In genomic region chr9:114365194-114365593, GRCh38 we compare ENCODE assay signal across 21 cellular contexts. TPM values are rescaled to one million over a fixed set of nuclear protein-coding genes. Genes with fewer than 3 reads are reported as not detected.
DNase-seq lines count a peak whose midpoint lies in the region; ATAC-seq and TF ChIP-seq lines count a peak whose summit lies in the region.
"Had no signal": no experiment of that assay in that cellular context is flagged by ENCODE, and none has a peak within 500 bp of the region (broad histone marks: within the 10 kb centered on the region; RNA-seq: fewer than 3 reads in every experiment).

No MANE protein-coding gene starts in this region.

- no peaks in the 10 kb centered on the region for H3K27me3 Mint-ChIP-seq in activated CD8-positive, alpha-beta memory T cell treated with anti-CD3 and anti-CD28 coated beads, Interleukin-2, amount 10 ng/mL, durations not matched to agents 7 days and 5 days
- H3K27me3 Mint-ChIP-seq in activated naive CD8-positive, alpha-beta T cell treated with anti-CD3 and anti-CD28 coated beads, Interleukin-2, amount 50 U/mL, for 24 hours: no peaks in the 10 kb centered on the region
- H3K27me3 Mint-ChIP-seq: dendritic cell treated with granulocyte-macrophage colony-stimulating factor and Interleukin-4, amounts not matched to agents 40 ng/mL and 50 ng/mL, for 4 days had no signal

- H3K4me3 ChIP-seq in PC-3 (ENCODE audit: low read length) (no peak overlapping the region), tibial nerve (no peak overlapping the region), osteoblast (ENCODE audit: insufficient read depth, low read length) (no peak overlapping the region)
- H3K4me3 ChIP-seq: esophagus squamous epithelium, HAP-1, heart left ventricle had no signal

- H3K9me2 ChIP-seq in PC-3 (replicated peaks; ENCODE audit: low read length): no peaks in the 10 kb centered on the region

- H3K36me3 Mint-ChIP-seq in activated CD8-positive, alpha-beta memory T cell treated with anti-CD3 and anti-CD28 coated beads, Interleukin-2, amount 10 ng/mL, durations not matched to agents 7 days and 5 days: peaks cover 93% of the 10 kb centered on the region
- H3K36me3 Mint-ChIP-seq in activated naive CD8-positive, alpha-beta T cell treated with anti-CD3 and anti-CD28 coated beads, Interleukin-2, amount 50 U/mL, for 24 hours (ENCODE audit: low read depth): peaks cover 87% of the 10 kb centered on the region

- peak overlapping the region; percentile 72; the same call in 1 of the 2 replicates for H3K9ac ChIP-seq in PC-3 (ENCODE audit: low read length)

- no peaks in the 10 kb centered on the region for H3K9me3 ChIP-seq in PC-3 (ENCODE audit: low read length)
- H3K9me3 ChIP-seq in tibial nerve: no peaks in the 10 kb centered on the region
- H3K9me3 ChIP-seq in osteoblast (ENCODE audit: low read depth, low read length): no peaks in the 10 kb centered on the region
- H3K9me3 ChIP-seq: esophagus squamous epithelium, HAP-1, heart left ventricle had no signal

- H3K4me2 ChIP-seq in PC-3 (ENCODE audit: low read length) (no peak overlapping the region), osteoblast (ENCODE audit: insufficient read depth, low read length) (no peak overlapping the region)

- no peaks in the 10 kb centered on the region for H3F3A ChIP-seq in PC-3 (ENCODE audit: low read length, unreplicated experiment)

- H4K20me1 ChIP-seq in PC-3 (ENCODE audit: low read length) (no peaks in the 10 kb centered on the region), osteoblast (ENCODE audit: insufficient read depth, low read length) (no peaks in the 10 kb centered on the region)

- TF ChIP-seq POLR2A in tibial nerve (IDR thresholded peaks at IDR 0.05): no peak

- BruUV-seq in PC-3 (replicated peaks; lab: Mats Ljungman, UMichigan): no TSS peak

- H3K4me1 ChIP-seq in PC-3 (ENCODE audit: insufficient read depth, low read length): peaks cover 41% of the 10 kb centered on the region
- peaks cover 0 to 48% (median 12%) of the 10 kb centered on the region in 4 donors for H3K4me1 ChIP-seq in tibial nerve
- peaks cover 30% of the 10 kb centered on the region for H3K4me1 ChIP-seq in osteoblast (ENCODE audit: insufficient read depth, low read length)

- H3K4me3 Mint-ChIP-seq in activated CD8-positive, alpha-beta memory T cell treated with anti-CD3 and anti-CD28 coated beads, Interleukin-2, amount 10 ng/mL, durations not matched to agents 7 days and 5 days: no peak overlapping the region
- no peak overlapping the region for H3K4me3 Mint-ChIP-seq in activated naive CD8-positive, alpha-beta T cell treated with anti-CD3 and anti-CD28 coated beads, Interleukin-2, amount 50 U/mL, for 24 hours

- H3K27me3 ChIP-seq in PC-3 (ENCODE audit: low read length): no peaks in the 10 kb centered on the region
- no peaks in the 10 kb centered on the region for H3K27me3 ChIP-seq in tibial nerve
- no peaks in the 10 kb centered on the region for H3K27me3 ChIP-seq in osteoblast (ENCODE audit: insufficient read depth, low read length)
- H3K27me3 ChIP-seq: esophagus squamous epithelium, heart left ventricle had no signal

- POLR2A ChIA-PET in PC-3 (lab: Charles Lee; ENCODE audit: unreplicated experiment): no interaction called here

- H3K79me2 ChIP-seq in PC-3 (ENCODE audit: low read length) (no peaks in the 10 kb centered on the region), osteoblast (ENCODE audit: insufficient read depth, low read length) (no peaks in the 10 kb centered on the region)

- H3K9me3 Mint-ChIP-seq in activated CD8-positive, alpha-beta memory T cell treated with anti-CD3 and anti-CD28 coated beads, Interleukin-2, amount 10 ng/mL, durations not matched to agents 7 days and 5 days (ENCODE audit: low read depth): no peaks in the 10 kb centered on the region
- peaks cover 3% of the 10 kb centered on the region for H3K9me3 Mint-ChIP-seq in activated naive CD8-positive, alpha-beta T cell treated with anti-CD3 and anti-CD28 coated beads, Interleukin-2, amount 50 U/mL, for 24 hours
- H3K9me3 Mint-ChIP-seq: dendritic cell treated with granulocyte-macrophage colony-stimulating factor and Interleukin-4, amounts not matched to agents 40 ng/mL and 50 ng/mL, for 4 days; T-helper 2 cell treated with Interferon-gamma antibody and Interleukin-4, amounts not matched to agents 5 μg/mL and 100 μg/mL, for 36 hours had no signal

- H2AFZ ChIP-seq in PC-3 (ENCODE audit: low read length) (no peak overlapping the region), osteoblast (ENCODE audit: low read length) (no peak overlapping the region)

- peak overlapping the region; percentile 98 for H3K27ac ChIP-seq in PC-3 (ENCODE audit: low read length)
- peak overlapping the region in 3 of 4 donors; percentile 62 to 74 (median 65) for H3K27ac ChIP-seq in tibial nerve
- H3K27ac ChIP-seq in osteoblast (ENCODE audit: low read depth, low read length): no peak overlapping the region

- peaks cover 92% of the 10 kb centered on the region for H3K4me1 Mint-ChIP-seq in activated CD8-positive, alpha-beta memory T cell treated with anti-CD3 and anti-CD28 coated beads, Interleukin-2, amount 10 ng/mL, durations not matched to agents 7 days and 5 days
- H3K4me1 Mint-ChIP-seq in activated naive CD8-positive, alpha-beta T cell treated with anti-CD3 and anti-CD28 coated beads, Interleukin-2, amount 50 U/mL, for 24 hours: peaks cover 81% of the 10 kb centered on the region

- no peak for TF ChIP-seq CTCF in PC-3 (conservative IDR thresholded peaks at IDR 0.05; ENCODE audit: low read depth, low read length)
- TF ChIP-seq CTCF in tibial nerve (IDR thresholded peaks at IDR 0.05): no peak
- TF ChIP-seq CTCF in osteoblast (IDR thresholded peaks at IDR 0.05; ENCODE audit: extremely low read depth, low read depth, low read length): no peak
- no peak for TF ChIP-seq CTCF in GM10266 (IDR thresholded peaks at IDR 0.05; ENCODE audit: control insufficient read depth, insufficient read depth, low read depth, missing control alignments)

- no peak for DNase-seq in activated CD8-positive, alpha-beta memory T cell treated with anti-CD3 and anti-CD28 coated beads, Interleukin-2, amount 10 ng/mL, durations not matched to agents 7 days and 5 days
- DNase-seq in activated CD8-positive, alpha-beta memory T cell treated with anti-CD3 and anti-CD28 coated beads for 24 hours: no peak
- no peak for DNase-seq in PC-3
- DNase-seq in activated naive CD8-positive, alpha-beta T cell treated with anti-CD3 and anti-CD28 coated beads, Interleukin-2, amount 50 U/mL, for 24 hours: no peak
- DNase-seq in tibial nerve (ENCODE audit: low spot score in 2 of 2): no peak
- DNase-seq in osteoblast (ENCODE audit: insufficient read length, low spot score, missing footprints): no peak
- no peak for DNase-seq in GM10266 (ENCODE audit: extremely low spot score)
- DNase-seq in stimulated activated naive CD4-positive, alpha-beta T cell treated with Interleukin-2 at 50 U/mL for 16 hours (lab: John Stamatoyannopoulos, UW): no peak
- DNase-seq: activated CD4-positive, alpha-beta T cell treated with anti-CD3 and anti-CD28 coated beads for 1 hour; esophagus squamous epithelium; heart left ventricle; IMR-90; islet precursor cell; midbrain; occipital lobe; Right ventricle myocardium superior had no signal

- H3K36me3 ChIP-seq in PC-3 (ENCODE audit: low read depth, low read length): no peaks in the 10 kb centered on the region
- H3K36me3 ChIP-seq in tibial nerve: peaks cover 0 to 89% (median 23%) of the 10 kb centered on the region in 3 donors
- peaks cover 32% of the 10 kb centered on the region for H3K36me3 ChIP-seq in osteoblast (ENCODE audit: insufficient read depth, low read length)

- CTCF ChIA-PET in activated CD8-positive, alpha-beta memory T cell treated with anti-CD3 and anti-CD28 coated beads, Interleukin-2, amount 10 ng/mL, durations not matched to agents 7 days and 5 days (lab: Charles Lee): interaction anchor here (0.7 to 7.3 kb wide), 7 partner anchors 9 to 222 kb away, joined by 3 to 135 read pairs (median 4); partner anchors contain the start of genes AKNA and ATP6V1G1
- CTCF ChIA-PET in PC-3 (lab: Charles Lee): no interaction called here

- ATAC-seq in activated CD8-positive, alpha-beta memory T cell treated with anti-CD3 and anti-CD28 coated beads, Interleukin-2, amount 10 ng/mL, durations not matched to agents 7 days and 5 days: no peak
- no peak for ATAC-seq in PC-3
- no peak for ATAC-seq in activated naive CD8-positive, alpha-beta T cell treated with anti-CD3 and anti-CD28 coated beads, Interleukin-2, amount 50 U/mL, for 24 hours
- ATAC-seq: heart left ventricle had no signal

- intact Hi-C loops in PC-3 (cut with micrococcal nuclease): no loop called here

- 92 to 94% methylated on average over 2 of the region's 2 CpGs for WGBS in tibial nerve, 2 donors

- no peak for TF ChIP-seq EP300 in tibial nerve (IDR thresholded peaks at IDR 0.05)

- H3K27ac Mint-ChIP-seq in activated CD8-positive, alpha-beta memory T cell treated with anti-CD3 and anti-CD28 coated beads, Interleukin-2, amount 10 ng/mL, durations not matched to agents 7 days and 5 days: peak overlapping the region; percentile 89
- peak overlapping the region; percentile 93 for H3K27ac Mint-ChIP-seq in activated naive CD8-positive, alpha-beta T cell treated with anti-CD3 and anti-CD28 coated beads, Interleukin-2, amount 50 U/mL, for 24 hours

RNA-seq across cellular contexts. Expression of gene AKNA, which starts 22.6 kb away (rescaled TPM):
- 100 to 1,000 TPM; 432 to 500 TPM for total RNA-seq in activated CD8-positive, alpha-beta memory T cell treated with anti-CD3 and anti-CD28 coated beads, Interleukin-2, amount 10 ng/mL, durations not matched to agents 7 days and 5 days
- total RNA-seq in PC-3 (2014; rRNA removed): 7.6 and 9.1 TPM in 2 replicates
- 10 to 100 TPM; 23.6 to 42.2 (median 36.6) TPM for total RNA-seq in tibial nerve
- 24.8 and 27.9 TPM in 2 replicates for total RNA-seq in osteoblast

RNA-seq across cellular contexts. Expression of gene ORM2, which starts 35.5 kb away (rescaled TPM):
- total RNA-seq in activated CD8-positive, alpha-beta memory T cell treated with anti-CD3 and anti-CD28 coated beads, Interleukin-2, amount 10 ng/mL, durations not matched to agents 7 days and 5 days: not detected
- total RNA-seq in PC-3 (2014; rRNA removed): not detected in 2 replicates
- total RNA-seq in tibial nerve: not detected
- total RNA-seq in osteoblast: not detected in 2 replicates
- total RNA-seq: astrocyte, esophagus squamous epithelium, heart left ventricle, IMR-90, occipital lobe, Right ventricle myocardium superior, sciatic nerve had no signal

RNA-seq across cellular contexts. Expression of gene ORM1, which starts 42.3 kb away (rescaled TPM):
- not detected for total RNA-seq in activated CD8-positive, alpha-beta memory T cell treated with anti-CD3 and anti-CD28 coated beads, Interleukin-2, amount 10 ng/mL, durations not matched to agents 7 days and 5 days
- total RNA-seq in PC-3 (2014; rRNA removed) (not detected in 2 replicates), tibial nerve (not detected), osteoblast (not detected in 2 replicates)
- total RNA-seq: astrocyte, occipital lobe had no signal

Comparison
In these comparisons a context has a peak if more than half of its experiments do, and no peak if none do; other contexts are left out.
1. RNA of gene AKNA, which starts 22.6 kb away (total RNA-seq): 432 to 500 TPM in activated CD8-positive, alpha-beta memory T cell treated with anti-CD3 and anti-CD28 coated beads, Interleukin-2, amount 10 ng/mL, durations not matched to agents 7 days and 5 days; 23.6 to 42.2 TPM in tibial nerve, 24.8 to 27.9 TPM in osteoblast and 7.6 to 9.1 TPM in PC-3; every median in the first group is over 10 times any median in the second.